ENCODE assay signal across 9 cellular contexts in genomic region chr3:122092460-122093165, GRCh38. TPM values are rescaled to one million over a fixed set of nuclear protein-coding genes. Genes with fewer than 3 reads are reported as not detected.
A peak's percentile ranks its signal among the peaks of the same experiment; 100 is the strongest.
DNase-seq lines count a peak whose midpoint lies in the region; ATAC-seq and TF ChIP-seq lines count a peak whose summit lies in the region.
"Had no signal": no experiment of that assay in that cellular context is flagged by ENCODE, and none has a peak within 500 bp of the region (broad histone marks: within the 10 kb centered on the region; RNA-seq: fewer than 3 reads in every experiment).

No MANE protein-coding gene starts in this region.

- TF ChIP-seq EP300 in gastroesophageal sphincter (IDR thresholded peaks at IDR 0.05), result no peak

- peaks cover 6% of the 10 kb centered on the region for H3K36me3 Mint-ChIP-seq in T-helper 1 cell treated with Interleukin-12 subunit alpha and Interleukin-12 subunit beta and Interleukin-4 antibody, amounts not matched to agents 30 μg/mL and 1 μg/mL, for 36 hours (ENCODE audit: low read depth)
- H3K36me3 Mint-ChIP-seq in effector memory CD8-positive, alpha-beta T cell (ENCODE audit: insufficient read depth), result no peaks in the 10 kb centered on the region

- peak; percentile 38 for ATAC-seq in HG03342 (IDR thresholded peaks at IDR 0.05; ENCODE audit: unreplicated experiment)
- peak; percentile 85 for ATAC-seq in effector memory CD8-positive, alpha-beta T cell (replicated peaks)
- no peak for ATAC-seq in GM21717 (IDR thresholded peaks at IDR 0.05; ENCODE audit: unreplicated experiment)
- ATAC-seq in gastroesophageal sphincter, result no peak

- intact Hi-C loops in prostate gland (cut with DNase I), result no loop called here

- H3K27ac Mint-ChIP-seq in T-helper 1 cell treated with Interleukin-12 subunit alpha and Interleukin-12 subunit beta and Interleukin-4 antibody, amounts not matched to agents 30 μg/mL and 1 μg/mL, for 36 hours, result peak overlapping the region; percentile 89
- peak overlapping the region; percentile 36 to 71 for H3K27ac Mint-ChIP-seq in effector memory CD8-positive, alpha-beta T cell

- WGBS in prostate gland, result 46% methylated on average over 2 of the region's 2 CpGs
- WGBS in gastroesophageal sphincter (ENCODE audit: low coverage in 1 of 2), 2 donors, result 47% methylated on average over 2 of the region's 2 CpGs; no CpG with 5 or more reads in 1 of the 2 donors

- peak overlapping the region; percentile 27 for H3K4me3 Mint-ChIP-seq in T-helper 1 cell treated with Interleukin-12 subunit alpha and Interleukin-12 subunit beta and Interleukin-4 antibody, amounts not matched to agents 30 μg/mL and 1 μg/mL, for 36 hours
- peak overlapping the region; percentile 21 to 31 for H3K4me3 Mint-ChIP-seq in effector memory CD8-positive, alpha-beta T cell
- H3K4me3 Mint-ChIP-seq: nephron had no signal

- DNase-seq in effector memory CD8-positive, alpha-beta T cell, result peak; percentile 9 to 30 (median 12)
- DNase-seq in prostate gland (ENCODE audit: low spot score) (peak; percentile 11), GM19240 (ENCODE audit: insufficient read length, low spot score) (no peak)

- no peaks in the 10 kb centered on the region for H3K27me3 Mint-ChIP-seq in T-helper 1 cell treated with Interleukin-12 subunit alpha and Interleukin-12 subunit beta and Interleukin-4 antibody, amounts not matched to agents 30 μg/mL and 1 μg/mL, for 36 hours (ENCODE audit: low read depth)
- H3K27me3 Mint-ChIP-seq in effector memory CD8-positive, alpha-beta T cell, result no peaks in the 10 kb centered on the region

- H3K9me3 Mint-ChIP-seq in T-helper 1 cell treated with Interleukin-12 subunit alpha and Interleukin-12 subunit beta and Interleukin-4 antibody, amounts not matched to agents 30 μg/mL and 1 μg/mL, for 36 hours, result no peaks in the 10 kb centered on the region
- no peaks in the 10 kb centered on the region for H3K9me3 Mint-ChIP-seq in effector memory CD8-positive, alpha-beta T cell
- H3K9me3 Mint-ChIP-seq: nephron had no signal

- no peaks in the 10 kb centered on the region for H3K4me1 ChIP-seq in prostate gland (replicated peaks)
- H3K4me1 ChIP-seq in gastroesophageal sphincter, result no peaks in the 10 kb centered on the region

- H3K4me1 Mint-ChIP-seq in T-helper 1 cell treated with Interleukin-12 subunit alpha and Interleukin-12 subunit beta and Interleukin-4 antibody, amounts not matched to agents 30 μg/mL and 1 μg/mL, for 36 hours (ENCODE audit: low read depth), result peaks cover 35% of the 10 kb centered on the region
- H3K4me1 Mint-ChIP-seq in effector memory CD8-positive, alpha-beta T cell (ENCODE audit: low read depth in 2 of 2), result peaks cover 7 to 9% of the 10 kb centered on the region in 2 donors

- H3K27me3 ChIP-seq in prostate gland (replicated peaks; ENCODE audit: insufficient read depth), result no peaks in the 10 kb centered on the region
- peaks cover 4% of the 10 kb centered on the region for H3K27me3 ChIP-seq in gastroesophageal sphincter

- H3K36me3 ChIP-seq in prostate gland (no peaks in the 10 kb centered on the region), gastroesophageal sphincter (no peaks in the 10 kb centered on the region)

- peak; percentile 15 for TF ChIP-seq CTCF in GM12801 (IDR thresholded peaks at IDR 0.05; ENCODE audit: extremely low read depth, insufficient read length)
- TF ChIP-seq CTCF in prostate gland (IDR thresholded peaks at IDR 0.05), result peak in 1 of 4 experiments; percentile 37
- TF ChIP-seq CTCF in gastroesophageal sphincter (IDR thresholded peaks at IDR 0.05), result no peak

- no peaks in the 10 kb centered on the region for H3K9me3 ChIP-seq in prostate gland
- H3K9me3 ChIP-seq in gastroesophageal sphincter, result no peaks in the 10 kb centered on the region

- H3K27ac ChIP-seq in prostate gland, result no peak overlapping the region
- H3K27ac ChIP-seq in gastroesophageal sphincter, result no peak overlapping the region

- H3K4me3 ChIP-seq in prostate gland, result no peak overlapping the region
- no peak overlapping the region for H3K4me3 ChIP-seq in gastroesophageal sphincter

- TF ChIP-seq POLR2A in prostate gland (IDR thresholded peaks at IDR 0.05), result no peak
- TF ChIP-seq POLR2A in gastroesophageal sphincter (IDR thresholded peaks at IDR 0.05), result no peak

RNA-seq across cellular contexts. Expression of gene CD86, which starts 37.5 kb away (rescaled TPM):
- 1 to 10 TPM in 1 of 2 donors, under 1 TPM in 1; 0.68 to 1.2 TPM for total RNA-seq in prostate gland
- 1 to 10 TPM; 1.4 to 6.6 (median 3.2) TPM for total RNA-seq in gastroesophageal sphincter

Comparison
In these comparisons a context has a peak if more than half of its experiments do, and no peak if none do; other contexts are left out.
1. ATAC-seq: peak in HG03342 (single experiment) and effector memory CD8-positive, alpha-beta T cell (single experiment); none in GM21717 (single experiment) and gastroesophageal sphincter (single experiment).